Comparison of ENCODE assay signal across 27 cellular contexts in genomic region chr11:20277014-20277413, GRCh38.
"Had no signal": no experiment of that assay in that cellular context is flagged by ENCODE, and none has a peak within 500 bp of the region (broad histone marks: within the 10 kb centered on the region; RNA-seq: fewer than 3 reads in every experiment).

No MANE protein-coding gene starts in this region.

- H3K36me3 ChIP-seq: gastrocnemius medialis, left lung, prostate gland, right atrium auricular region, thoracic aorta, tibial nerve, upper lobe of left lung, uterus had no signal

- H3K27ac Mint-ChIP-seq: naive thymus-derived CD8-positive, alpha-beta T cell; nephron progenitor cell; stimulated activated effector memory CD8-positive, alpha-beta T cell treated with anti-CD3 and anti-CD28 coated beads, Interleukin-12 subunit alpha, Interleukin-12 subunit beta, amount 100 ng/mL, for 72 hours had no signal

- H3K27me3 ChIP-seq: hepatocyte, left lung, right atrium auricular region, upper lobe of left lung, uterus had no signal

- H3K9me3 Mint-ChIP-seq: naive thymus-derived CD8-positive, alpha-beta T cell; nephron progenitor cell; stimulated activated effector memory CD8-positive, alpha-beta T cell treated with anti-CD3 and anti-CD28 coated beads, Interleukin-12 subunit alpha, Interleukin-12 subunit beta, amount 100 ng/mL, for 72 hours had no signal

- H3K4me3 ChIP-seq: coronary artery, gastrocnemius medialis, hepatocyte, left lung, prostate gland, right atrium auricular region, smooth muscle cell, thoracic aorta, tibial nerve, upper lobe of left lung, uterus had no signal

- ATAC-seq: esophagus mucosa; gastrocnemius medialis; left cardiac atrium; left lung; naive thymus-derived CD8-positive, alpha-beta T cell; sciatic nerve; stimulated activated effector memory CD8-positive, alpha-beta T cell treated with anti-CD3 and anti-CD28 coated beads, Interleukin-12 subunit alpha, Interleukin-12 subunit beta, amount 100 ng/mL, for 72 hours had no signal

- H3K4me3 Mint-ChIP-seq: naive thymus-derived CD8-positive, alpha-beta T cell; nephron progenitor cell; stimulated activated effector memory CD8-positive, alpha-beta T cell treated with anti-CD3 and anti-CD28 coated beads, Interleukin-12 subunit alpha, Interleukin-12 subunit beta, amount 100 ng/mL, for 72 hours had no signal

- H3K27ac ChIP-seq: coronary artery, epithelial cell of prostate, gastrocnemius medialis, hepatocyte, left lung, prostate gland, right atrium auricular region, thoracic aorta, tibial nerve, upper lobe of left lung, uterus had no signal

- H3K36me3 Mint-ChIP-seq: naive thymus-derived CD8-positive, alpha-beta T cell; stimulated activated effector memory CD8-positive, alpha-beta T cell treated with anti-CD3 and anti-CD28 coated beads, Interleukin-12 subunit alpha, Interleukin-12 subunit beta, amount 100 ng/mL, for 72 hours had no signal

- H3K9me3 ChIP-seq: gastrocnemius medialis, left lung, prostate gland, right atrium auricular region, thoracic aorta, tibial nerve, upper lobe of left lung, uterus had no signal

- H3K4me1 ChIP-seq: gastrocnemius medialis, left lung, prostate gland, right atrium auricular region, tibial nerve, upper lobe of left lung, uterus had no signal

- DNase-seq: dermis blood vessel endothelial cell; effector CD4-positive, alpha-beta T cell; foreskin fibroblast; gastrocnemius medialis; head of caudate nucleus; left cardiac atrium; left lung; mammary epithelial cell; naive thymus-derived CD8-positive, alpha-beta T cell; nephron progenitor cell; stimulated activated CD4-positive, alpha-beta T cell treated with anti-CD3 and anti-CD28 coated beads, Interleukin-12 subunit alpha, Interleukin-12 subunit beta, amount 100 ng/mL, for 4 hours; stimulated activated CD4-positive, alpha-beta T cell treated with anti-CD3 and anti-CD28 coated beads, Interleukin-1b, Interleukin-23, amount 100 ng/mL, for 48 hours; stimulated activated CD4-positive, alpha-beta T cell treated with anti-CD3 and anti-CD28 coated beads, Interleukin-4, amount 100 ng/mL, for 24 hours; stimulated activated naive CD4-positive, alpha-beta T cell treated with Interleukin-2 at 50 U/mL for 16 hours; upper lobe of left lung; uterus had no signal
